ENCODE assay signal across 10 cellular contexts in the genomic region with DNA sequence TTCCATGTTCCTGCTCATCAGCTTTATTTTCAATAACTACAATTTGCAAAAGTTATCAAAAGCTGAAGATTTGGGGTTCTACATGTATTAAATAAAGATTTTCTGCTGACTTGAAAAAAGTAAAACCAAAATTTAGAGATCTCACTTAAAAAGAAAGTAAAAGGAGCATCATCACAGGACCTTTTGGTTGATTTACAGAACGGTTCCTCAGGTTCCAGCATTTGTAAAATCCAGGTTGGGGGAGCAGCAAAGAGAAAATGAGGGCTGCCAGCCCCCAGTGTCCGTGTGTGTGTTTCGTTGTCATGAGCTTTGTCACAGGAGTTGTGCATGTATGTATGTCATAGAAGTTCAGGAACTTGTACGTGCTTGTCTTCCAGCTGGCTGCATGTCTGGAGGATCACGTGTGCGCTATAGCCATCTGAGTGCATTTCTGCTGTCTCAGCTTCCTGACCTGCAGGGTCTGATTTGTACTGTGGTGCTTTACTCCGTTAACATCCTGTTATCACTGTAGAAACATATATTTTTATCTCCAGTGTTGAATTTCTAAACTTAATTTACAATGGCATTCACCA. TPM values are rescaled to one million over a fixed set of nuclear protein-coding genes. Genes with fewer than 3 reads are reported as not detected.
A peak's percentile ranks its signal among the peaks of the same experiment; 100 is the strongest.
DNase-seq lines count a peak whose midpoint lies in the region; ATAC-seq and TF ChIP-seq lines count a peak whose summit lies in the region.
"Had no signal": no experiment of that assay in that cellular context is flagged by ENCODE, and none has a peak within 500 bp of the region (broad histone marks: within the 10 kb centered on the region; RNA-seq: fewer than 3 reads in every experiment).

No MANE protein-coding gene starts in this region.

- no peak for TF ChIP-seq CTCF in OCI-LY7 (conservative IDR thresholded peaks at IDR 0.05; ENCODE audit: low read length)
- TF ChIP-seq CTCF in prostate gland (IDR thresholded peaks at IDR 0.05), result no peak
- no peak for TF ChIP-seq CTCF in gastrocnemius medialis (IDR thresholded peaks at IDR 0.05 in 4 of 5, conservative IDR thresholded peaks at IDR 0.05 in 1 of 5)

- DNase-seq in NCI-H510A treated with DMSO at 0.1 percent for 48 hours (lab: John Stamatoyannopoulos, UW) (peak; percentile 35), NCI-H510A (lab: John Stamatoyannopoulos, UW) (no peak), OCI-LY7 (ENCODE audit: low spot score) (peak; percentile 81), prostate gland (ENCODE audit: low spot score) (peak; percentile 27), hepatic stellate cell (ENCODE audit: low spot score) (no peak), gastrocnemius medialis (no peak)
- DNase-seq in effector memory CD4-positive, alpha-beta T cell, result no peak

- intact Hi-C loops in OCI-LY7 (cut with micrococcal nuclease; ENCODE audit: unreplicated experiment), result loop anchor here (10.0 kb wide), 1 partner anchor 171 kb away; no protein-coding TSS in a partner anchor
- intact Hi-C loops in prostate gland (cut with DNase I), result no loop called here
- intact Hi-C loops in gastrocnemius medialis (cut with DNase I; ENCODE audit: low total_unique reads), result no loop called here

- peak overlapping the region; percentile 74 for H3K4me2 ChIP-seq in OCI-LY7 (ENCODE audit: low read length)
- H3K4me2 ChIP-seq: A549 had no signal

- in situ Hi-C loops in gastrocnemius medialis (cut with MboI; ENCODE audit: low sequenced_read_pairs in 4 of 4), result no loop called here

- ATAC-seq in gastrocnemius medialis (no peak), GM19463 (IDR thresholded peaks at IDR 0.05; ENCODE audit: unreplicated experiment) (no peak)
- ATAC-seq: A549 had no signal

- POLR2A ChIA-PET in OCI-LY7 (lab: Charles Lee), result interaction anchor here (0.6 to 1.3 kb wide), 3 partner anchors 14 to 169 kb away, joined by 3 to 5 read pairs (median 5); no protein-coding TSS in a partner anchor

- no peaks in the 10 kb centered on the region for H4K20me1 ChIP-seq in OCI-LY7 (ENCODE audit: insufficient read depth, low read length)

- H3K4me1 ChIP-seq in OCI-LY7 (ENCODE audit: insufficient read depth, low read length, poor library complexity, severe bottlenecking), result peaks cover 59% of the 10 kb centered on the region
- H3K4me1 ChIP-seq in effector memory CD4-positive, alpha-beta T cell (ENCODE audit: control insufficient read depth, insufficient read depth, low read length, poor library complexity, severe bottlenecking), result no peaks in the 10 kb centered on the region
- H3K4me1 ChIP-seq in prostate gland (replicated peaks), result no peaks in the 10 kb centered on the region
- no peaks in the 10 kb centered on the region for H3K4me1 ChIP-seq in gastrocnemius medialis
- H3K4me1 ChIP-seq: A549, Peyer's patch had no signal

- H3K9me3 ChIP-seq in OCI-LY7 (ENCODE audit: low read length) (no peaks in the 10 kb centered on the region), prostate gland (no peaks in the 10 kb centered on the region), gastrocnemius medialis (no peaks in the 10 kb centered on the region)
- H3K9me3 ChIP-seq in effector memory CD4-positive, alpha-beta T cell (ENCODE audit: control insufficient read depth, low read length), result no peaks in the 10 kb centered on the region
- H3K9me3 ChIP-seq: A549, Peyer's patch had no signal

- peak overlapping the region; percentile 51 for H3K27ac ChIP-seq in OCI-LY7 (ENCODE audit: low read depth, low read length, poor library complexity, severe bottlenecking)
- no peak overlapping the region for H3K27ac ChIP-seq in effector memory CD4-positive, alpha-beta T cell (ENCODE audit: insufficient read depth, low read length, poor library complexity, severe bottlenecking)
- H3K27ac ChIP-seq in prostate gland, result no peak overlapping the region
- H3K27ac ChIP-seq in gastrocnemius medialis, result no peak overlapping the region
- H3K27ac ChIP-seq: A549, Peyer's patch had no signal

- no TSS peak for BruUV-seq in OCI-LY7 (replicated peaks; lab: Mats Ljungman, UMichigan)

- H3K27me3 ChIP-seq in effector memory CD4-positive, alpha-beta T cell (replicated peaks; ENCODE audit: control insufficient read depth, insufficient read depth, low read length, poor library complexity, severe bottlenecking), result peaks cover 3% of the 10 kb centered on the region
- H3K27me3 ChIP-seq in prostate gland (replicated peaks; ENCODE audit: insufficient read depth) (no peaks in the 10 kb centered on the region), gastrocnemius medialis (peaks cover 0 to 5% (median 0%) of the 10 kb centered on the region in 3 donors)
- H3K27me3 ChIP-seq: Peyer's patch had no signal

- H3K4me3 ChIP-seq in OCI-LY7 (ENCODE audit: low read depth, low read length, poor library complexity, severe bottlenecking), result peak overlapping the region; percentile 48
- H3K4me3 ChIP-seq in effector memory CD4-positive, alpha-beta T cell (ENCODE audit: insufficient read depth, low read depth, low read length, poor library complexity, severe bottlenecking), result peak overlapping the region; percentile 14
- H3K4me3 ChIP-seq in prostate gland, result no peak overlapping the region
- H3K4me3 ChIP-seq in gastrocnemius medialis, result no peak overlapping the region
- H3K4me3 ChIP-seq: A549, Peyer's patch had no signal

- no peak for TF ChIP-seq POLR2A in prostate gland (IDR thresholded peaks at IDR 0.05)
- no peak for TF ChIP-seq POLR2A in gastrocnemius medialis (IDR thresholded peaks at IDR 0.05)

- CTCF ChIA-PET in OCI-LY7 (lab: Charles Lee; ENCODE audit: unreplicated experiment), result interaction anchor here (1.0 to 1.1 kb wide), 2 partner anchors 10 to 39 kb away, joined by 3 read pairs; no protein-coding TSS in a partner anchor

- 27% methylated on average over 7 of the region's 7 CpGs for WGBS in prostate gland

- no peaks in the 10 kb centered on the region for H3K79me2 ChIP-seq in OCI-LY7 (ENCODE audit: insufficient read depth, low read depth, low read length)

- peak overlapping the region; percentile 93 for H2AFZ ChIP-seq in OCI-LY7 (ENCODE audit: low read length)

- H3K36me3 ChIP-seq in OCI-LY7 (ENCODE audit: insufficient read depth, low read length) (no peaks in the 10 kb centered on the region), prostate gland (no peaks in the 10 kb centered on the region), gastrocnemius medialis (no peaks in the 10 kb centered on the region)
- H3K36me3 ChIP-seq in effector memory CD4-positive, alpha-beta T cell (ENCODE audit: control insufficient read depth, insufficient read depth, low read length), result no peaks in the 10 kb centered on the region
- H3K36me3 ChIP-seq: Peyer's patch had no signal

- H3K9me2 ChIP-seq in OCI-LY7 (ENCODE audit: insufficient read depth, low read length), result no peaks in the 10 kb centered on the region

RNA-seq across cellular contexts. Expression of a gene that starts 15.8 kb away (rescaled TPM):
- total RNA-seq in OCI-LY7 (2014; rRNA removed; shearing (Covaris generic)), result 0.03 and 0.22 TPM in 2 replicates
- total RNA-seq in OCI-LY7 (2022) (0.66 and 1.1 TPM in 2 replicates), prostate gland (10 to 100 TPM in 1 of 2 donors, under 1 TPM in 1; 0.36 to 18.9 TPM), gastrocnemius medialis (under 1 TPM in 1 of 4 donors, not detected in 3; 0.25 TPM)

RNA-seq across cellular contexts. Expression of a gene that starts 20.4 kb away (rescaled TPM):
- total RNA-seq in OCI-LY7 (2014; rRNA removed; shearing (Covaris generic)), result 0.16 TPM in 1 of 2 replicates, not detected in the other
- not detected in 2 replicates for total RNA-seq in OCI-LY7 (2022)
- 1 to 10 TPM in 1 of 2 donors, under 1 TPM in 1; 0.68 to 1.1 TPM for total RNA-seq in prostate gland
- under 1 TPM in 1 of 4 donors, not detected in 3; 0.42 TPM for total RNA-seq in gastrocnemius medialis
- total RNA-seq: Peyer's patch had no signal

RNA-seq across cellular contexts. Expression of a gene that starts 47.5 kb away (rescaled TPM):
- 0.06 TPM in 1 of 2 replicates, not detected in the other for total RNA-seq in OCI-LY7 (2014; rRNA removed; shearing (Covaris generic))
- 0.72 and 1.3 TPM in 2 replicates for total RNA-seq in OCI-LY7 (2022)
- total RNA-seq in prostate gland, result under 1 TPM in 1 of 2 donors, not detected in 1; 0.74 TPM
- total RNA-seq in gastrocnemius medialis, result not detected
- total RNA-seq: Peyer's patch had no signal

Comparison
In these comparisons a context has a peak if more than half of its experiments do, and no peak if none do; other contexts are left out.
1. DNase-seq: peak in NCI-H510A treated with DMSO at 0.1 percent for 48 hours (single experiment), OCI-LY7 (single experiment) and prostate gland (single experiment); none in NCI-H510A (single experiment), effector memory CD4-positive, alpha-beta T cell (0 of 3), hepatic stellate cell (single experiment) and gastrocnemius medialis (0 of 2).
2. H3K4me3 ChIP-seq: peak in OCI-LY7 (single experiment) and effector memory CD4-positive, alpha-beta T cell (single experiment); none in prostate gland (0 of 2) and gastrocnemius medialis (0 of 4).